In genomic region chr1:48499211-48499610, GRCh38 we compare ENCODE assay signal across 14 cellular contexts.
"Had no signal": no experiment of that assay in that cellular context is flagged by ENCODE, and none has a peak within 500 bp of the region (broad histone marks: within the 10 kb centered on the region; RNA-seq: fewer than 3 reads in every experiment).

No MANE protein-coding gene starts in this region.

- DNase-seq: cortex of kidney; effector CD8-positive, alpha-beta T cell; gastrocnemius medialis had no signal

- H3K4me1 ChIP-seq: gastrocnemius medialis, psoas muscle had no signal

- H3K9me3 ChIP-seq: gastrocnemius medialis, heart right ventricle, mucosa of descending colon, neutrophil, psoas muscle, spleen, testis, tibial nerve had no signal

- H3K36me3 ChIP-seq: gastrocnemius medialis, heart right ventricle, neutrophil, spleen, tibial nerve had no signal

- H3K4me3 Mint-ChIP-seq: stimulated activated naive CD8-positive, alpha-beta T cell treated with anti-CD3 and anti-CD28 coated beads, Interleukin-15, amount 100 ng/mL, for 72 hours had no signal

- H3K4me3 ChIP-seq: gastrocnemius medialis, heart right ventricle, mucosa of descending colon, psoas muscle, spleen, testis, tibial nerve had no signal

- H3K27ac Mint-ChIP-seq: stimulated activated naive B cell treated with anti-CD40 and anti-IgM and Interleukin-4, amounts not matched to agents 10 μg/mL and 1 μg/mL and 100 μg/mL, for 72 hours; stimulated activated naive CD8-positive, alpha-beta T cell treated with anti-CD3 and anti-CD28 coated beads, Interleukin-15, amount 100 ng/mL, for 72 hours had no signal

- H3K27me3 Mint-ChIP-seq: stimulated activated naive CD8-positive, alpha-beta T cell treated with anti-CD3 and anti-CD28 coated beads, Interleukin-15, amount 100 ng/mL, for 72 hours had no signal

- H3K36me3 Mint-ChIP-seq: naive thymus-derived CD8-positive, alpha-beta T cell; stimulated activated naive B cell treated with anti-CD40 and anti-IgM and Interleukin-4, amounts not matched to agents 10 μg/mL and 1 μg/mL and 100 μg/mL, for 72 hours had no signal

- H3K27me3 ChIP-seq: dorsolateral prefrontal cortex, gastrocnemius medialis, neutrophil, spleen, testis, tibial nerve had no signal

- H3K27ac ChIP-seq: gastrocnemius medialis, heart right ventricle, neutrophil, psoas muscle, spleen, testis had no signal

- H3K9me3 Mint-ChIP-seq: naive thymus-derived CD8-positive, alpha-beta T cell; stimulated activated naive B cell treated with anti-CD40 and anti-IgM and Interleukin-4, amounts not matched to agents 10 μg/mL and 1 μg/mL and 100 μg/mL, for 72 hours; stimulated activated naive CD8-positive, alpha-beta T cell treated with anti-CD3 and anti-CD28 coated beads, Interleukin-15, amount 100 ng/mL, for 72 hours had no signal
